8 cellular contexts compared by ENCODE assay signal in genomic region chr2:46298272-46298521, GRCh38. TPM values are rescaled to one million over a fixed set of nuclear protein-coding genes. Genes with fewer than 3 reads are reported as not detected.
DNase-seq lines count a peak whose midpoint lies in the region; ATAC-seq, FAIRE-seq and TF ChIP-seq lines count a peak whose summit lies in the region.

No MANE protein-coding gene starts in this region.

- TF ChIP-seq CTCF in adrenal gland (IDR thresholded peaks at IDR 0.05): no peak

- peak overlapping the region; percentile 85 to 93 (median 88) for H3K4me3 Mint-ChIP-seq in immature natural killer cell
- peak overlapping the region; percentile 93 for H3K4me3 Mint-ChIP-seq in stimulated activated effector memory CD8-positive, alpha-beta T cell treated with anti-CD3 and anti-CD28 coated beads, Interleukin-12 subunit alpha, Interleukin-12 subunit beta, amount 100 ng/mL, for 72 hours

- H3K4me1 Mint-ChIP-seq in immature natural killer cell: peaks cover 26 to 28% of the 10 kb centered on the region in 2 donors
- H3K4me1 Mint-ChIP-seq in stimulated activated effector memory CD8-positive, alpha-beta T cell treated with anti-CD3 and anti-CD28 coated beads, Interleukin-12 subunit alpha, Interleukin-12 subunit beta, amount 100 ng/mL, for 72 hours: peaks cover 45% of the 10 kb centered on the region

- no peak for ATAC-seq in stimulated activated effector memory CD8-positive, alpha-beta T cell treated with anti-CD3 and anti-CD28 coated beads, Interleukin-12 subunit alpha, Interleukin-12 subunit beta, amount 100 ng/mL, for 72 hours

- no peak for FAIRE-seq in RCC 7860 (lab: Jason Lieb, UNC)

- H3K27me3 ChIP-seq in HUES6 (ENCODE audit: control insufficient read depth, insufficient read depth, low read length): peaks cover 90% of the 10 kb centered on the region
- no peaks in the 10 kb centered on the region for H3K27me3 ChIP-seq in adrenal gland

- intact Hi-C loops in adrenal gland (cut with DNase I) (loop anchor here in 1 of 2 donors (10.0 kb wide), 1 partner anchor 233 kb away; no protein-coding TSS in a partner anchor), posterior vena cava (cut with DNase I) (loop anchor here (5.0 to 10.0 kb wide), 3 partner anchors 69 to 293 kb away; no protein-coding TSS in a partner anchor)

- H3K4me3 ChIP-seq in HUES6 (ENCODE audit: low read depth, low read length) (peak overlapping the region; percentile 79), adrenal gland (peak overlapping the region; percentile 32 to 83 (median 60))

- H3K9me3 ChIP-seq in HUES6 (ENCODE audit: control insufficient read depth, insufficient read depth, low read depth, low read length): no peaks in the 10 kb centered on the region
- H3K9me3 ChIP-seq in adrenal gland (replicated peaks in 1 of 3): no peaks in the 10 kb centered on the region

- H3K4me1 ChIP-seq in HUES6 (ENCODE audit: control insufficient read depth, insufficient read depth, low read length) (peaks cover 26% of the 10 kb centered on the region), adrenal gland (replicated peaks in 1 of 2) (peaks cover 0 to 33% of the 10 kb centered on the region in 2 donors)

- 0% methylated on average over 3 to 19 of the region's 19 CpGs for WGBS in adrenal gland, 4 donors

- H3K36me3 Mint-ChIP-seq in immature natural killer cell: no peaks in the 10 kb centered on the region
- H3K36me3 Mint-ChIP-seq in stimulated activated effector memory CD8-positive, alpha-beta T cell treated with anti-CD3 and anti-CD28 coated beads, Interleukin-12 subunit alpha, Interleukin-12 subunit beta, amount 100 ng/mL, for 72 hours: peaks cover 57% of the 10 kb centered on the region

- H3K27me3 Mint-ChIP-seq in immature natural killer cell (ENCODE audit: low read depth in 3 of 3): peaks cover 13 to 39% (median 19%) of the 10 kb centered on the region in 3 donors

- TF ChIP-seq POLR2A in adrenal gland (IDR thresholded peaks at IDR 0.05): no peak

- peak overlapping the region; percentile 0 for H3K9ac ChIP-seq in HUES6 (ENCODE audit: low read length)

- H3K27ac Mint-ChIP-seq in immature natural killer cell: peak overlapping the region in 3 of 6 donors; percentile 22 to 46 (median 45)
- peak overlapping the region; percentile 88 for H3K27ac Mint-ChIP-seq in stimulated activated effector memory CD8-positive, alpha-beta T cell treated with anti-CD3 and anti-CD28 coated beads, Interleukin-12 subunit alpha, Interleukin-12 subunit beta, amount 100 ng/mL, for 72 hours

- H3K36me3 ChIP-seq in HUES6 (ENCODE audit: control insufficient read depth, insufficient read depth, low read length): no peaks in the 10 kb centered on the region
- no peaks in the 10 kb centered on the region for H3K36me3 ChIP-seq in adrenal gland (replicated peaks in 1 of 2)

- H3K27ac ChIP-seq in HUES6 (ENCODE audit: low read depth, low read length): no peak overlapping the region
- H3K27ac ChIP-seq in adrenal gland: peak overlapping the region in 4 of 5 donors; percentile 70 to 90 (median 82)

- DNase-seq in adrenal gland (no peak), immature natural killer cell (peak in 1 of 3 donors; percentile 19), RCC 7860 (ENCODE audit: low spot score) (no peak), putamen (ENCODE audit: low spot score) (no peak), posterior vena cava (ENCODE audit: low spot score) (no peak), SIG-M5 (lab: John Stamatoyannopoulos, UW) (no peak)
- peak; percentile 23 to 71 for DNase-seq in stimulated activated effector memory CD8-positive, alpha-beta T cell treated with anti-CD3 and anti-CD28 coated beads, Interleukin-12 subunit alpha, Interleukin-12 subunit beta, amount 100 ng/mL, for 72 hours (ENCODE audit: low spot score in 2 of 2)

- no peaks in the 10 kb centered on the region for H3K9me3 Mint-ChIP-seq in immature natural killer cell
- H3K9me3 Mint-ChIP-seq in stimulated activated effector memory CD8-positive, alpha-beta T cell treated with anti-CD3 and anti-CD28 coated beads, Interleukin-12 subunit alpha, Interleukin-12 subunit beta, amount 100 ng/mL, for 72 hours: no peaks in the 10 kb centered on the region

RNA-seq across cellular contexts. Expression of gene EPAS1, which starts 1.0 kb away (rescaled TPM):
- total RNA-seq in adrenal gland: 100 to 1,000 TPM; 124 to 307 (median 237) TPM
- 100 to 1,000 TPM in 1 of 3 donors, 10 to 100 TPM in 2; 62.0 to 178 (median 65.2) TPM for polyA plus RNA-seq in adrenal gland
- polyA plus RNA-seq in immature natural killer cell: under 1 TPM; 0.05 to 0.69 (median 0.08) TPM
- 100 to 1,000 TPM; 374 to 478 TPM for total RNA-seq in posterior vena cava

Comparison
In these comparisons a context has a peak if more than half of its experiments do, and no peak if none do; other contexts are left out.
1. DNase-seq: peak in stimulated activated effector memory CD8-positive, alpha-beta T cell treated with anti-CD3 and anti-CD28 coated beads, Interleukin-12 subunit alpha, Interleukin-12 subunit beta, amount 100 ng/mL, for 72 hours (2 of 2); none in adrenal gland (0 of 7), RCC 7860 (single experiment), putamen (single experiment), posterior vena cava (single experiment) and SIG-M5 (single experiment).